Comparison of ENCODE assay signal across 17 cellular contexts in genomic region chr2:231241755-231242507, GRCh38. TPM values are rescaled to one million over a fixed set of nuclear protein-coding genes. Genes with fewer than 3 reads are reported as not detected.
A peak's percentile ranks its signal among the peaks of the same experiment; 100 is the strongest.
DNase-seq lines count a peak whose midpoint lies in the region; ATAC-seq, FAIRE-seq and TF ChIP-seq lines count a peak whose summit lies in the region.
"Had no signal": no experiment of that assay in that cellular context is flagged by ENCODE, and none has a peak within 500 bp of the region (broad histone marks: within the 10 kb centered on the region; RNA-seq: fewer than 3 reads in every experiment).

No MANE protein-coding gene starts in this region.

- FAIRE-seq in H54 (lab: Jason Lieb, UNC): no peak
- FAIRE-seq: endothelial cell of umbilical vein, islet of Langerhans had no signal

- H3K27ac Mint-ChIP-seq in natural killer cell (no peak overlapping the region), endothelial cell (ENCODE audit: unreplicated experiment) (no peak overlapping the region)
- no peak overlapping the region for H3K27ac Mint-ChIP-seq in natural killer cell treated with Interleukin-12 subunit alpha and Interleukin-12 subunit beta and Interleukin-15 and Interleukin-18, amount 100 ng/mL, for 72 hours
- H3K27ac Mint-ChIP-seq: IgD-negative memory B cell had no signal

- ATAC-seq in natural killer cell (peak in 2 of 3 donors; percentile 29 to 61), lung (ENCODE audit: insufficient read depth, low FRiP score) (peak; percentile 50)
- ATAC-seq in natural killer cell treated with Interleukin-12 subunit alpha and Interleukin-12 subunit beta and Interleukin-15 and Interleukin-18, amount 100 ng/mL, for 72 hours: no peak

- 37 to 65% methylated on average over 7 of the region's 7 CpGs for WGBS in lung, 2 donors

- peaks cover 0 to 1% of the 10 kb centered on the region in 2 donors for H3K4me1 ChIP-seq in lung (ENCODE audit: control insufficient read depth in 2 of 2, insufficient read depth in 2 of 2, low read length in 2 of 2)

- H3K9me3 Mint-ChIP-seq in natural killer cell: no peaks in the 10 kb centered on the region
- no peaks in the 10 kb centered on the region for H3K9me3 Mint-ChIP-seq in natural killer cell treated with Interleukin-12 subunit alpha and Interleukin-12 subunit beta and Interleukin-15 and Interleukin-18, amount 100 ng/mL, for 72 hours
- no peaks in the 10 kb centered on the region for H3K9me3 Mint-ChIP-seq in endothelial cell (ENCODE audit: unreplicated experiment)
- H3K9me3 Mint-ChIP-seq: IgD-negative memory B cell had no signal

- H3K27me3 Mint-ChIP-seq in natural killer cell (ENCODE audit: low read depth in 2 of 2) (peaks cover 0 to 3% of the 10 kb centered on the region in 2 donors), endothelial cell (ENCODE audit: unreplicated experiment) (no peaks in the 10 kb centered on the region)
- no peaks in the 10 kb centered on the region for H3K27me3 Mint-ChIP-seq in natural killer cell treated with Interleukin-12 subunit alpha and Interleukin-12 subunit beta and Interleukin-15 and Interleukin-18, amount 100 ng/mL, for 72 hours
- H3K27me3 Mint-ChIP-seq: IgD-negative memory B cell had no signal

- peaks cover 0 to 8% of the 10 kb centered on the region in 2 donors for H3K4me1 Mint-ChIP-seq in natural killer cell
- H3K4me1 Mint-ChIP-seq in natural killer cell treated with Interleukin-12 subunit alpha and Interleukin-12 subunit beta and Interleukin-15 and Interleukin-18, amount 100 ng/mL, for 72 hours (ENCODE audit: low read depth in 2 of 2): peaks cover 0 to 4% of the 10 kb centered on the region in 2 donors
- no peaks in the 10 kb centered on the region for H3K4me1 Mint-ChIP-seq in endothelial cell (ENCODE audit: unreplicated experiment)

- H3K4me3 ChIP-seq in dorsolateral prefrontal cortex (no peak overlapping the region), lung (no peak overlapping the region)

- TF ChIP-seq CTCF in natural killer cell (IDR thresholded peaks at IDR 0.05): no peak
- no peak for TF ChIP-seq CTCF in dorsolateral prefrontal cortex (IDR thresholded peaks at IDR 0.05 in 54 of 56, conservative IDR thresholded peaks at IDR 0.05 in 2 of 56; ENCODE audit: low read depth in 1 of 56, partially characterized antibody in 56 of 56)
- no peak for TF ChIP-seq CTCF in lung (IDR thresholded peaks at IDR 0.05; ENCODE audit: control extremely low read depth, extremely low read depth)
- TF ChIP-seq CTCF in GM10266 (IDR thresholded peaks at IDR 0.05; ENCODE audit: control insufficient read depth, insufficient read depth, low read depth, missing control alignments): no peak
- no peak for TF ChIP-seq CTCF in endothelial cell (IDR thresholded peaks at IDR 0.05; ENCODE audit: unreplicated experiment)

- H3K36me3 Mint-ChIP-seq in natural killer cell: no peaks in the 10 kb centered on the region
- no peaks in the 10 kb centered on the region for H3K36me3 Mint-ChIP-seq in natural killer cell treated with Interleukin-12 subunit alpha and Interleukin-12 subunit beta and Interleukin-15 and Interleukin-18, amount 100 ng/mL, for 72 hours
- peaks cover 5% of the 10 kb centered on the region for H3K36me3 Mint-ChIP-seq in endothelial cell (ENCODE audit: low read depth, unreplicated experiment)
- H3K36me3 Mint-ChIP-seq: IgD-negative memory B cell had no signal

- H3K36me3 ChIP-seq in lung (ENCODE audit: control insufficient read depth in 2 of 2, insufficient read depth in 2 of 2, low read length in 2 of 2): peaks cover 0 to 4% of the 10 kb centered on the region in 2 donors
- H3K36me3 ChIP-seq: neutrophil had no signal

- no peak for TF ChIP-seq POLR2A in H54 (IDR thresholded peaks at IDR 0.05; ENCODE audit: low read depth, low read length)

- DNase-seq in natural killer cell (no peak), dorsolateral prefrontal cortex (peak in 1 of 10 donors; percentile 28), lung (ENCODE audit: low spot score) (no peak), GM10266 (ENCODE audit: extremely low spot score) (no peak), H54 (ENCODE audit: insufficient read length, low spot score) (no peak), endothelial cell (ENCODE audit: low spot score) (no peak)
- no peak for DNase-seq in natural killer cell treated with Interleukin-12 subunit alpha and Interleukin-12 subunit beta and Interleukin-15 and Interleukin-18, amount 100 ng/mL, for 72 hours (ENCODE audit: low spot score)
- DNase-seq in stimulated activated CD4-positive, alpha-beta T cell treated with anti-CD3 and anti-CD28 coated beads, Interleukin-1b, Interleukin-23, amount 100 ng/mL, for 48 hours: no peak
- DNase-seq: ACHN; NCI-H2107; stimulated activated CD4-positive, alpha-beta T cell treated with anti-CD3 and anti-CD28 coated beads, Interleukin-4, amount 100 ng/mL, for 4 hours had no signal

- H3K27ac ChIP-seq in dorsolateral prefrontal cortex (peak overlapping the region in 44 of 59 donors; percentile 11 to 80 (median 48)), lung (ENCODE audit: low read depth in 1 of 2, low read length in 1 of 2) (peak overlapping the region in 1 of 2 donors; percentile 57)
- H3K27ac ChIP-seq: neutrophil, RWPE1, VCaP had no signal

- no peaks in the 10 kb centered on the region for H3K27me3 ChIP-seq in dorsolateral prefrontal cortex
- H3K27me3 ChIP-seq in lung (ENCODE audit: control insufficient read depth, insufficient read depth): no peaks in the 10 kb centered on the region
- H3K27me3 ChIP-seq: neutrophil had no signal

- intact Hi-C loops in natural killer cell (cut with micrococcal nuclease): no loop called here
- intact Hi-C loops in dorsolateral prefrontal cortex (cut with DNase I): no loop called here

- H3K9me3 ChIP-seq in lung (ENCODE audit: control insufficient read depth in 2 of 2, insufficient read depth in 1 of 2, low read length in 1 of 2): no peaks in the 10 kb centered on the region
- H3K9me3 ChIP-seq: neutrophil had no signal

- H3K4me3 Mint-ChIP-seq in natural killer cell (no peak overlapping the region), endothelial cell (ENCODE audit: unreplicated experiment) (no peak overlapping the region)
- H3K4me3 Mint-ChIP-seq in natural killer cell treated with Interleukin-12 subunit alpha and Interleukin-12 subunit beta and Interleukin-15 and Interleukin-18, amount 100 ng/mL, for 72 hours: no peak overlapping the region
- H3K4me3 Mint-ChIP-seq: IgD-negative memory B cell had no signal

RNA-seq across cellular contexts. Expression of gene ARMC9, which starts 43.5 kb away (rescaled TPM):
- total RNA-seq in natural killer cell (1 to 10 TPM; 1.2 to 2.3 (median 2.0) TPM), dorsolateral prefrontal cortex (10 to 100 TPM; 18.3 to 77.0 (median 52.4) TPM), lung (10 to 100 TPM; 28.6 to 51.6 TPM), endothelial cell (ENCODE audit: unreplicated experiment) (18.3 TPM)
- total RNA-seq in natural killer cell treated with Interleukin-12 subunit alpha and Interleukin-12 subunit beta and Interleukin-15 and Interleukin-18, amount 100 ng/mL, for 72 hours: 1 to 10 TPM; 2.5 to 4.8 TPM
- polyA plus RNA-seq in lung: 10 to 100 TPM; 20.5 to 48.6 TPM

Comparison
In these comparisons a context has a peak if more than half of its experiments do, and no peak if none do; other contexts are left out.
1. ATAC-seq: peak in natural killer cell (2 of 3) and lung (single experiment); none in natural killer cell treated with Interleukin-12 subunit alpha and Interleukin-12 subunit beta and Interleukin-15 and Interleukin-18, amount 100 ng/mL, for 72 hours (0 of 2).